ENCODE assay signal across 15 cellular contexts in the genomic region with DNA sequence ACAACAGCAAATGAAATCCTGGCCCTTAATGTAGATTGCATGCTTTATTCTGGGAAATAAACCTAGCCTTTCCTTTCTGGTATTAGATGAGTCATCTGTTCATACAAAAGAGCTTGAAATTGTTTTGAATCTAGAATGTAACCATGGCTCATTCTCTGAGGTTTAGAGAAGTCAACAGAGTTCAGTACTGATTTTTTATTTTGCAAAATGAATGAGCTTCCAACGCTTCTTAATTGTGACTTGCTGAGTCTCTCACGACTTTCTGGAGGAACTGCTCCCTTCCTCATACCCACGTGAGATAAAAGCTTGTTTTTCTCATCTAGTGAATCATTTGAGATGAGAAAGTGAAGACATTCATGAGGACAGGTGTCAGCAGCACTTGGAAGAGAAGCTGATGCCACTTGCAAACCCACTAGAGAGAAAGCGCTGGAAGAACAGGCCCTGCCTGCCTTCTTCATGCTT.
DNase-seq lines count a peak whose midpoint lies in the region; ATAC-seq, FAIRE-seq and TF ChIP-seq lines count a peak whose summit lies in the region.
"Had no signal": no experiment of that assay in that cellular context is flagged by ENCODE, and none has a peak within 500 bp of the region (broad histone marks: within the 10 kb centered on the region; RNA-seq: fewer than 3 reads in every experiment).

No MANE protein-coding gene starts in this region.

- no peaks in the 10 kb centered on the region for H3K9me3 ChIP-seq in small intestine (ENCODE audit: control insufficient read depth, low read depth)
- H3K9me3 ChIP-seq: BLaER1, HAP-1, psoas muscle had no signal

- H3K4me3 ChIP-seq in AG10803 (ENCODE audit: low read length) (no peak overlapping the region), small intestine (ENCODE audit: low read depth in 1 of 2, low read length in 2 of 2) (no peak overlapping the region)
- H3K4me3 ChIP-seq: BLaER1, HAP-1, psoas muscle had no signal

- H3K27ac ChIP-seq in small intestine (ENCODE audit: low read depth in 1 of 2, low read length in 1 of 2): no peak overlapping the region
- H3K27ac ChIP-seq: BLaER1, psoas muscle had no signal

- DNase-seq in AG10803 (ENCODE audit: low read depth): peak; percentile 2
- no peak for DNase-seq in immature natural killer cell
- DNase-seq in NCI-H2107 treated with DMSO at 0.1 percent for 48 hours (lab: John Stamatoyannopoulos, UW; ENCODE audit: unreplicated experiment): no peak
- DNase-seq in small intestine: no peak
- DNase-seq in mesothelial cell of epicardium (ENCODE audit: low spot score in 2 of 2, unreplicated experiment in 2 of 2): no peak
- DNase-seq: NCI-H2107, psoas muscle, SIG-M5 had no signal

- TF ChIP-seq CTCF in AG10803 (conservative IDR thresholded peaks at IDR 0.05; ENCODE audit: low read length) (no peak), mesothelial cell of epicardium (IDR thresholded peaks at IDR 0.05; ENCODE audit: unreplicated experiment) (no peak)

- 63 to 81% (median 64%) methylated on average over 4 of the region's 4 CpGs for WGBS in small intestine, 3 donors

- peak overlapping the region; percentile 72 for H3K27ac Mint-ChIP-seq in activated naive CD8-positive, alpha-beta T cell
- H3K27ac Mint-ChIP-seq in immature natural killer cell (no peak overlapping the region), mesothelial cell of epicardium (no peak overlapping the region)

- H3K27me3 ChIP-seq in small intestine (ENCODE audit: control insufficient read depth in 2 of 2, insufficient read depth in 2 of 2, low read length in 2 of 2): no peaks in the 10 kb centered on the region
- H3K27me3 ChIP-seq: BLaER1 had no signal

- peaks cover 32% of the 10 kb centered on the region for H3K4me1 Mint-ChIP-seq in activated naive CD8-positive, alpha-beta T cell (ENCODE audit: low read depth)
- H3K4me1 Mint-ChIP-seq in immature natural killer cell (peaks cover 3 to 5% of the 10 kb centered on the region in 2 donors), mesothelial cell of epicardium (no peaks in the 10 kb centered on the region)

- no peaks in the 10 kb centered on the region for H3K9me3 Mint-ChIP-seq in activated naive CD8-positive, alpha-beta T cell (ENCODE audit: low read depth)
- H3K9me3 Mint-ChIP-seq in immature natural killer cell (no peaks in the 10 kb centered on the region), mesothelial cell of epicardium (peaks cover 5% of the 10 kb centered on the region)
- H3K9me3 Mint-ChIP-seq: central memory CD8-positive, alpha-beta T cell had no signal

- H3K4me1 ChIP-seq in small intestine (ENCODE audit: control insufficient read depth in 2 of 2, insufficient read depth in 1 of 2, low read depth in 1 of 2, low read length in 1 of 2): no peaks in the 10 kb centered on the region
- H3K4me1 ChIP-seq: BLaER1, HAP-1, psoas muscle had no signal

- FAIRE-seq in small intestine (lab: Jason Lieb, UNC): no peak
- FAIRE-seq: frontal cortex had no signal

- no peak overlapping the region for H3K4me3 Mint-ChIP-seq in activated naive CD8-positive, alpha-beta T cell
- H3K4me3 Mint-ChIP-seq in immature natural killer cell (no peak overlapping the region), mesothelial cell of epicardium (no peak overlapping the region)
- H3K4me3 Mint-ChIP-seq: central memory CD8-positive, alpha-beta T cell had no signal

- ATAC-seq in GM18909 (IDR thresholded peaks at IDR 0.05; ENCODE audit: poor library complexity, unreplicated experiment) (peak; percentile 60), HG03342 (IDR thresholded peaks at IDR 0.05; ENCODE audit: unreplicated experiment) (peak; percentile 46)
- ATAC-seq: psoas muscle had no signal

- no peaks in the 10 kb centered on the region for H3K36me3 ChIP-seq in small intestine (ENCODE audit: control insufficient read depth in 2 of 2, insufficient read depth in 2 of 2, low read length in 2 of 2)
- H3K36me3 ChIP-seq: BLaER1, HAP-1 had no signal

- no peaks in the 10 kb centered on the region for H3K27me3 Mint-ChIP-seq in activated naive CD8-positive, alpha-beta T cell
- H3K27me3 Mint-ChIP-seq in immature natural killer cell (ENCODE audit: low read depth in 3 of 3) (peaks cover 0 to 2% (median 0%) of the 10 kb centered on the region in 3 donors), mesothelial cell of epicardium (ENCODE audit: low read depth) (peaks cover 14% of the 10 kb centered on the region)
- H3K27me3 Mint-ChIP-seq: central memory CD8-positive, alpha-beta T cell had no signal

- H3K36me3 Mint-ChIP-seq in activated naive CD8-positive, alpha-beta T cell: no peaks in the 10 kb centered on the region
- H3K36me3 Mint-ChIP-seq in immature natural killer cell: no peaks in the 10 kb centered on the region
- H3K36me3 Mint-ChIP-seq in mesothelial cell of epicardium: no peaks in the 10 kb centered on the region
